1 cellular context compared by ENCODE assay signal in genomic region chr7:20219446-20220292, GRCh38.
TF ChIP-seq lines count a peak whose summit lies in the region.

No MANE protein-coding gene starts in this region.

TF ChIP-seq in WTC11, 78 proteins besides CTCF, POLR2A, EP300 and RAD21 (continued from another document):
- TF ChIP-seq, protein P1, sequence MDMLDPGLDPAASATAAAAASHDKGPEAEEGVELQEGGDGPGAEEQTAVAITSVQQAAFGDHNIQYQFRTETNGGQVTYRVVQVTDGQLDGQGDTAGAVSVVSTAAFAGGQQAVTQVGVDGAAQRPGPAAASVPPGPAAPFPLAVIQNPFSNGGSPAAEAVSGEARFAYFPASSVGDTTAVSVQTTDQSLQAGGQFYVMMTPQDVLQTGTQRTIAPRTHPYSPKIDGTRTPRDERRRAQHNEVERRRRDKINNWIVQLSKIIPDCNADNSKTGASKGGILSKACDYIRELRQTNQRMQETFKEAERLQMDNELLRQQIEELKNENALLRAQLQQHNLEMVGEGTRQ (CRISPR knock-in tag; IDR thresholded peaks at IDR 0.05), result no peak
- TF ChIP-seq E2F5 (CRISPR knock-in tag; IDR thresholded peaks at IDR 0.05) (no peak), ZNF219 (CRISPR knock-in tag; IDR thresholded peaks at IDR 0.05; ENCODE audit: borderline replicate concordance) (no peak)
